In the genomic region with DNA sequence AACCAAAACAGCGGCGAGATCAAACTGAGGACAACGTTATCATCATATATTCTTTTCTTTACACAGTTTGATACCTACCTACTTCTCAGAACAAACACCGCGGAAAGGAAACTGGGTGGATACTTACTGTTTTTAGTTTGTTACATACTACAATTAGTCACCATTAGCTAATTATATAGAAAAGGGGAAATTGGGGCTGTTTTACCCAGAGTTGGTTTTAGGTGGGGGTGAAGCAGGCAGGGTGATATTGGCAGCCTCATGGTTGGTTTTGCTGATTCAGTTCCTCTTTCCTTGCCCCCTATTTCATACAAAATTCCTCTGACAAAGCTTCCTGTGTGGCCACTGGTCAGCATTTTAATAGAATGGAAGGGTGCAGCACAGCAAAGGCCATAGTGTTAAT, we compare ENCODE assay signal across 12 cellular contexts.
DNase-seq lines count a peak whose midpoint lies in the region; ATAC-seq and TF ChIP-seq lines count a peak whose summit lies in the region.
"Had no signal": no experiment of that assay in that cellular context is flagged by ENCODE, and none has a peak within 500 bp of the region (broad histone marks: within the 10 kb centered on the region; RNA-seq: fewer than 3 reads in every experiment).

No MANE protein-coding gene starts in this region.

- DNase-seq in central memory CD8-positive, alpha-beta T cell (ENCODE audit: low spot score in 2 of 2) = no peak
- no peak for DNase-seq in retina
- DNase-seq in activated gamma-delta T cell treated with Interleukin-2 at 50 U/mL for 16 hours = no peak
- no peak for DNase-seq in C1 segment of cervical spinal cord (lab: John Stamatoyannopoulos, UW)
- DNase-seq in activated T-cell treated with anti-CD3 and anti-CD28 coated beads, Interleukin-2, amount 50 U/mL, for 24 hours = no peak
- DNase-seq: activated naive CD4-positive, alpha-beta T cell treated with anti-CD3 and anti-CD28 coated beads for 36 hours; DMS79; mucosa of descending colon; stimulated activated CD4-positive, alpha-beta T cell treated with anti-CD3 and anti-CD28 coated beads, Interleukin-2, amount 100 ng/mL, for 24 hours had no signal

- H3K4me1 Mint-ChIP-seq in central memory CD8-positive, alpha-beta T cell = no peaks in the 10 kb centered on the region
- no peaks in the 10 kb centered on the region for H3K4me1 Mint-ChIP-seq in activated T-cell treated with anti-CD3 and anti-CD28 coated beads, Interleukin-2, amount 50 U/mL, for 24 hours (ENCODE audit: low read depth)

- peaks cover 39% of the 10 kb centered on the region for H3K27me3 Mint-ChIP-seq in central memory CD8-positive, alpha-beta T cell
- peaks cover 28% of the 10 kb centered on the region for H3K27me3 Mint-ChIP-seq in activated T-cell treated with anti-CD3 and anti-CD28 coated beads, Interleukin-2, amount 50 U/mL, for 24 hours

- peak; percentile 51 for ATAC-seq in GM18505 (IDR thresholded peaks at IDR 0.05; ENCODE audit: unreplicated experiment)
- ATAC-seq in GM21526 (IDR thresholded peaks at IDR 0.05; ENCODE audit: low FRiP score, unreplicated experiment) = peak; percentile 47
- peak; percentile 57 for ATAC-seq in HG03442 (IDR thresholded peaks at IDR 0.05; ENCODE audit: unreplicated experiment)
- ATAC-seq in central memory CD8-positive, alpha-beta T cell (replicated peaks; ENCODE audit: extremely low read depth, poor library complexity, severe bottlenecking) = peak; percentile 10
- ATAC-seq: mucosa of descending colon had no signal

- H3K4me3 Mint-ChIP-seq in central memory CD8-positive, alpha-beta T cell = no peak overlapping the region
- no peak overlapping the region for H3K4me3 Mint-ChIP-seq in activated T-cell treated with anti-CD3 and anti-CD28 coated beads, Interleukin-2, amount 50 U/mL, for 24 hours
- H3K4me3 Mint-ChIP-seq: activated naive CD4-positive, alpha-beta T cell treated with anti-CD3 and anti-CD28 coated beads for 36 hours had no signal

- TF ChIP-seq POLR2A in GM18505 (IDR thresholded peaks at IDR 0.05; ENCODE audit: borderline replicate concordance, extremely low read depth, insufficient read depth, insufficient read length) = no peak

- H3K36me3 Mint-ChIP-seq in central memory CD8-positive, alpha-beta T cell (ENCODE audit: insufficient read depth) = no peaks in the 10 kb centered on the region
- H3K36me3 Mint-ChIP-seq in activated T-cell treated with anti-CD3 and anti-CD28 coated beads, Interleukin-2, amount 50 U/mL, for 24 hours (ENCODE audit: low read depth) = no peaks in the 10 kb centered on the region

- no peak overlapping the region for H3K27ac Mint-ChIP-seq in central memory CD8-positive, alpha-beta T cell (ENCODE audit: low read depth)
- H3K27ac Mint-ChIP-seq in activated T-cell treated with anti-CD3 and anti-CD28 coated beads, Interleukin-2, amount 50 U/mL, for 24 hours = no peak overlapping the region
- H3K27ac Mint-ChIP-seq: activated naive CD4-positive, alpha-beta T cell treated with anti-CD3 and anti-CD28 coated beads for 36 hours had no signal

- H3K9me3 Mint-ChIP-seq in central memory CD8-positive, alpha-beta T cell = no peaks in the 10 kb centered on the region
- no peaks in the 10 kb centered on the region for H3K9me3 Mint-ChIP-seq in activated T-cell treated with anti-CD3 and anti-CD28 coated beads, Interleukin-2, amount 50 U/mL, for 24 hours
- H3K9me3 Mint-ChIP-seq: activated naive CD4-positive, alpha-beta T cell treated with anti-CD3 and anti-CD28 coated beads for 36 hours had no signal
